Comparison of ENCODE assay signal across 1 cellular context in the genomic region with DNA sequence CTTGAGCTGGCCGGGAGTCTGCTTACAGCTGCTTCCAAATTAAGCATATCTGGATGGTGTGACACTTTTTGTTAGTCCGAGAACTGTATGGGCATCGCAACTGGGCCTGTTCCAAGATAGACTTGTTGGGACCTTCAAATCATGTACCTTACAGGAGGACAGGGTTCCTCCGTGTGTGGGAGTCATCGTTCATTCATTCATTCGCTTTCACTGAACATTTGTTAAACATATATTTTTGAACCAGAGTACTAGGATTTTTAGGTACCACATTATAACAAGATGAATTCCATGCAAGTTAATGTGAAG.
A peak's percentile ranks its signal among the peaks of the same experiment; 100 is the strongest.
TF ChIP-seq lines count a peak whose summit lies in the region.

No MANE protein-coding gene starts in this region.

TF ChIP-seq in GM12878, 131 proteins besides CTCF, POLR2A, EP300 and RAD21 (continued from another document):
- TF ChIP-seq, protein P1, sequence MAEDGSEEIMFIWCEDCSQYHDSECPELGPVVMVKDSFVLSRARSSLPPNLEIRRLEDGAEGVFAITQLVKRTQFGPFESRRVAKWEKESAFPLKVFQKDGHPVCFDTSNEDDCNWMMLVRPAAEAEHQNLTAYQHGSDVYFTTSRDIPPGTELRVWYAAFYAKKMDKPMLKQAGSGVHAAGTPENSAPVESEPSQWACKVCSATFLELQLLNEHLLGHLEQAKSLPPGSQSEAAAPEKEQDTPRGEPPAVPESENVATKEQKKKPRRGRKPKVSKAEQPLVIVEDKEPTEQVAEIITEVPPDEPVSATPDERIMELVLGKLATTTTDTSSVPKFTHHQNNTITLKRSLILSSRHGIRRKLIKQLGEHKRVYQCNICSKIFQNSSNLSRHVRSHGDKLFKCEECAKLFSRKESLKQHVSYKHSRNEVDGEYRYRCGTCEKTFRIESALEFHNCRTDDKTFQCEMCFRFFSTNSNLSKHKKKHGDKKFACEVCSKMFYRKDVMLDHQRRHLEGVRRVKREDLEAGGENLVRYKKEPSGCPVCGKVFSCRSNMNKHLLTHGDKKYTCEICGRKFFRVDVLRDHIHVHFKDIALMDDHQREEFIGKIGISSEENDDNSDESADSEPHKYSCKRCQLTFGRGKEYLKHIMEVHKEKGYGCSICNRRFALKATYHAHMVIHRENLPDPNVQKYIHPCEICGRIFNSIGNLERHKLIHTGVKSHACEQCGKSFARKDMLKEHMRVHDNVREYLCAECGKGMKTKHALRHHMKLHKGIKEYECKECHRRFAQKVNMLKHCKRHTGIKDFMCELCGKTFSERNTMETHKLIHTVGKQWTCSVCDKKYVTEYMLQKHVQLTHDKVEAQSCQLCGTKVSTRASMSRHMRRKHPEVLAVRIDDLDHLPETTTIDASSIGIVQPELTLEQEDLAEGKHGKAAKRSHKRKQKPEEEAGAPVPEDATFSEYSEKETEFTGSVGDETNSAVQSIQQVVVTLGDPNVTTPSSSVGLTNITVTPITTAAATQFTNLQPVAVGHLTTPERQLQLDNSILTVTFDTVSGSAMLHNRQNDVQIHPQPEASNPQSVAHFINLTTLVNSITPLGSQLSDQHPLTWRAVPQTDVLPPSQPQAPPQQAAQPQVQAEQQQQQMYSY (CRISPR knock-in tag; IDR thresholded peaks at IDR 0.05), result no peak
- TF ChIP-seq EED (IDR thresholded peaks at IDR 0.05; ENCODE audit: low read depth), result no peak
- no peak for TF ChIP-seq ZBED1 (IDR thresholded peaks at IDR 0.05; ENCODE audit: borderline replicate concordance)
- no peak for TF ChIP-seq CREM (IDR thresholded peaks at IDR 0.05; ENCODE audit: low read depth)
- no peak for TF ChIP-seq CEBPB (IDR thresholded peaks at IDR 0.05; ENCODE audit: borderline replicate concordance in 1 of 2, low read depth in 2 of 2, low read length in 2 of 2)
- no peak for TF ChIP-seq FOS (IDR thresholded peaks at IDR 0.05; ENCODE audit: borderline replicate concordance, extremely low read depth, insufficient read length)
- TF ChIP-seq, protein P2, sequence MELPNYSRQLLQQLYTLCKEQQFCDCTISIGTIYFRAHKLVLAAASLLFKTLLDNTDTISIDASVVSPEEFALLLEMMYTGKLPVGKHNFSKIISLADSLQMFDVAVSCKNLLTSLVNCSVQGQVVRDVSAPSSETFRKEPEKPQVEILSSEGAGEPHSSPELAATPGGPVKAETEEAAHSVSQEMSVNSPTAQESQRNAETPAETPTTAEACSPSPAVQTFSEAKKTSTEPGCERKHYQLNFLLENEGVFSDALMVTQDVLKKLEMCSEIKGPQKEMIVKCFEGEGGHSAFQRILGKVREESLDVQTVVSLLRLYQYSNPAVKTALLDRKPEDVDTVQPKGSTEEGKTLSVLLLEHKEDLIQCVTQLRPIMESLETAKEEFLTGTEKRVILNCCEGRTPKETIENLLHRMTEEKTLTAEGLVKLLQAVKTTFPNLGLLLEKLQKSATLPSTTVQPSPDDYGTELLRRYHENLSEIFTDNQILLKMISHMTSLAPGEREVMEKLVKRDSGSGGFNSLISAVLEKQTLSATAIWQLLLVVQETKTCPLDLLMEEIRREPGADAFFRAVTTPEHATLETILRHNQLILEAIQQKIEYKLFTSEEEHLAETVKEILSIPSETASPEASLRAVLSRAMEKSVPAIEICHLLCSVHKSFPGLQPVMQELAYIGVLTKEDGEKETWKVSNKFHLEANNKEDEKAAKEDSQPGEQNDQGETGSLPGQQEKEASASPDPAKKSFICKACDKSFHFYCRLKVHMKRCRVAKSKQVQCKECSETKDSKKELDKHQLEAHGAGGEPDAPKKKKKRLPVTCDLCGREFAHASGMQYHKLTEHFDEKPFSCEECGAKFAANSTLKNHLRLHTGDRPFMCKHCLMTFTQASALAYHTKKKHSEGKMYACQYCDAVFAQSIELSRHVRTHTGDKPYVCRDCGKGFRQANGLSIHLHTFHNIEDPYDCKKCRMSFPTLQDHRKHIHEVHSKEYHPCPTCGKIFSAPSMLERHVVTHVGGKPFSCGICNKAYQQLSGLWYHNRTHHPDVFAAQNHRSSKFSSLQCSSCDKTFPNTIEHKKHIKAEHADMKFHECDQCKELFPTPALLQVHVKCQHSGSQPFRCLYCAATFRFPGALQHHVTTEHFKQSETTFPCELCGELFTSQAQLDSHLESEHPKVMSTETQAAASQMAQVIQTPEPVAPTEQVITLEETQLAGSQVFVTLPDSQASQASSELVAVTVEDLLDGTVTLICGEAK (IDR thresholded peaks at IDR 0.05; ENCODE audit: borderline replicate concordance), result peak; percentile 63; the same call in 1 of the 2 replicates
- TF ChIP-seq, protein P3, sequence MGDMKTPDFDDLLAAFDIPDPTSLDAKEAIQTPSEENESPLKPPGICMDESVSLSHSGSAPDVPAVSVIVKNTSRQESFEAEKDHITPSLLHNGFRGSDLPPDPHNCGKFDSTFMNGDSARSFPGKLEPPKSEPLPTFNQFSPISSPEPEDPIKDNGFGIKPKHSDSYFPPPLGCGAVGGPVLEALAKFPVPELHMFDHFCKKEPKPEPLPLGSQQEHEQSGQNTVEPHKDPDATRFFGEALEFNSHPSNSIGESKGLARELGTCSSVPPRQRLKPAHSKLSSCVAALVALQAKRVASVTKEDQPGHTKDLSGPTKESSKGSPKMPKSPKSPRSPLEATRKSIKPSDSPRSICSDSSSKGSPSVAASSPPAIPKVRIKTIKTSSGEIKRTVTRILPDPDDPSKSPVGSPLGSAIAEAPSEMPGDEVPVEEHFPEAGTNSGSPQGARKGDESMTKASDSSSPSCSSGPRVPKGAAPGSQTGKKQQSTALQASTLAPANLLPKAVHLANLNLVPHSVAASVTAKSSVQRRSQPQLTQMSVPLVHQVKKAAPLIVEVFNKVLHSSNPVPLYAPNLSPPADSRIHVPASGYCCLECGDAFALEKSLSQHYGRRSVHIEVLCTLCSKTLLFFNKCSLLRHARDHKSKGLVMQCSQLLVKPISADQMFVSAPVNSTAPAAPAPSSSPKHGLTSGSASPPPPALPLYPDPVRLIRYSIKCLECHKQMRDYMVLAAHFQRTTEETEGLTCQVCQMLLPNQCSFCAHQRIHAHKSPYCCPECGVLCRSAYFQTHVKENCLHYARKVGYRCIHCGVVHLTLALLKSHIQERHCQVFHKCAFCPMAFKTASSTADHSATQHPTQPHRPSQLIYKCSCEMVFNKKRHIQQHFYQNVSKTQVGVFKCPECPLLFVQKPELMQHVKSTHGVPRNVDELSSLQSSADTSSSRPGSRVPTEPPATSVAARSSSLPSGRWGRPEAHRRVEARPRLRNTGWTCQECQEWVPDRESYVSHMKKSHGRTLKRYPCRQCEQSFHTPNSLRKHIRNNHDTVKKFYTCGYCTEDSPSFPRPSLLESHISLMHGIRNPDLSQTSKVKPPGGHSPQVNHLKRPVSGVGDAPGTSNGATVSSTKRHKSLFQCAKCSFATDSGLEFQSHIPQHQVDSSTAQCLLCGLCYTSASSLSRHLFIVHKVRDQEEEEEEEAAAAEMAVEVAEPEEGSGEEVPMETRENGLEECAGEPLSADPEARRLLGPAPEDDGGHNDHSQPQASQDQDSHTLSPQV (IDR thresholded peaks at IDR 0.05), result no peak
- no peak for TF ChIP-seq ZNF207 (IDR thresholded peaks at IDR 0.05; ENCODE audit: borderline replicate concordance)
- no peak for TF ChIP-seq CBX3 (IDR thresholded peaks at IDR 0.05; ENCODE audit: borderline replicate concordance, low read depth)
- no peak for TF ChIP-seq BACH1 (IDR thresholded peaks at IDR 0.05; ENCODE audit: borderline replicate concordance)
- TF ChIP-seq BCL11A (IDR thresholded peaks at IDR 0.05; ENCODE audit: low read depth, low read length), result no peak
- no peak for TF ChIP-seq RBBP5 (conservative IDR thresholded peaks at IDR 0.05)
- TF ChIP-seq NBN (IDR thresholded peaks at IDR 0.05), result 0 out of 2 replicates have a peak, but pooled peaks have one; percentile 63
- TF ChIP-seq TARDBP (IDR thresholded peaks at IDR 0.05; ENCODE audit: borderline replicate concordance), result no peak
- TF ChIP-seq WRNIP1 (IDR thresholded peaks at IDR 0.05; ENCODE audit: borderline replicate concordance, low read depth, low read length), result no peak
- no peak for TF ChIP-seq FOXK2 (IDR thresholded peaks at IDR 0.05)
- no peak for TF ChIP-seq NRF1 (conservative IDR thresholded peaks at IDR 0.05; ENCODE audit: low read depth, low read length)
- no peak for TF ChIP-seq SIX5 (IDR thresholded peaks at IDR 0.05; ENCODE audit: low read depth, low read length, severe bottlenecking)
- TF ChIP-seq RELA (IDR thresholded peaks at IDR 0.05; ENCODE audit: borderline replicate concordance, partially characterized antibody), result no peak
- no peak for TF ChIP-seq JUNB (IDR thresholded peaks at IDR 0.05)
